ENCODE assay signal across 23 cellular contexts in genomic region chr12:117933545-117933944, GRCh38. TPM values are rescaled to one million over a fixed set of nuclear protein-coding genes. Genes with fewer than 3 reads are reported as not detected.
DNase-seq lines count a peak whose midpoint lies in the region; ATAC-seq and TF ChIP-seq lines count a peak whose summit lies in the region.
"Had no signal": no experiment of that assay in that cellular context is flagged by ENCODE, and none has a peak within 500 bp of the region (broad histone marks: within the 10 kb centered on the region; RNA-seq: fewer than 3 reads in every experiment).

No MANE protein-coding gene starts in this region.

- H3K27ac ChIP-seq in colonic mucosa = no peak overlapping the region
- H3K27ac ChIP-seq: A549; BLaER1 treated with 17β-estradiol and CSF1 and Interleukin-3, amounts not matched to agents 10 nM and 100 nM had no signal

- intact Hi-C loops in colonic mucosa (cut with DNase I) (no loop called here), mucosa of descending colon (cut with DNase I, micrococcal nuclease) (no loop called here), posterior vena cava (cut with DNase I) (no loop called here), natural killer cell (cut with micrococcal nuclease) (no loop called here)

- H3K9ac ChIP-seq in colonic mucosa (ENCODE audit: low read depth in 2 of 2, low read length in 2 of 2) = no peak overlapping the region
- H3K9ac ChIP-seq: BLaER1 treated with 17β-estradiol and CSF1 and Interleukin-3, amounts not matched to agents 10 nM and 100 nM had no signal

- H3K4me1 Mint-ChIP-seq in natural killer cell = no peaks in the 10 kb centered on the region
- no peaks in the 10 kb centered on the region for H3K4me1 Mint-ChIP-seq in activated CD8-positive, alpha-beta memory T cell treated with anti-CD3 and anti-CD28 coated beads, Interleukin-2, amount 10 ng/mL, durations not matched to agents 7 days and 5 days
- H3K4me1 Mint-ChIP-seq: CD14-positive monocyte; CD8-positive, alpha-beta memory T cell; GM23338; H9 had no signal

- ATAC-seq in mucosa of descending colon (peak; percentile 78), HG02852 (IDR thresholded peaks at IDR 0.05; ENCODE audit: unreplicated experiment) (no peak), natural killer cell (no peak)
- no peak for ATAC-seq in activated CD8-positive, alpha-beta memory T cell treated with anti-CD3 and anti-CD28 coated beads, Interleukin-2, amount 10 ng/mL, durations not matched to agents 7 days and 5 days
- ATAC-seq: A549, GM23338, HCT116 had no signal

- H3K9me3 Mint-ChIP-seq in natural killer cell = no peaks in the 10 kb centered on the region
- H3K9me3 Mint-ChIP-seq in activated CD8-positive, alpha-beta memory T cell treated with anti-CD3 and anti-CD28 coated beads, Interleukin-2, amount 10 ng/mL, durations not matched to agents 7 days and 5 days (ENCODE audit: low read depth) = no peaks in the 10 kb centered on the region
- H3K9me3 Mint-ChIP-seq: CD4-positive, alpha-beta T cell; GM23338; H9 had no signal

- no peak overlapping the region for H3K4me3 ChIP-seq in colonic mucosa
- no peak overlapping the region for H3K4me3 ChIP-seq in mucosa of descending colon
- H3K4me3 ChIP-seq: A549; BLaER1 treated with 17β-estradiol and CSF1 and Interleukin-3, amounts not matched to agents 10 nM and 100 nM; GM23338 had no signal

- TF ChIP-seq CTCF in colonic mucosa (IDR thresholded peaks at IDR 0.05) (no peak), mucosa of descending colon (IDR thresholded peaks at IDR 0.05) (no peak), natural killer cell (IDR thresholded peaks at IDR 0.05) (no peak)

- H3K4me1 ChIP-seq in colonic mucosa = peaks cover 6% of the 10 kb centered on the region
- H3K4me1 ChIP-seq in mucosa of descending colon (ENCODE audit: low read depth) = no peaks in the 10 kb centered on the region
- H3K4me1 ChIP-seq: BE2C had no signal

- H3K27me3 ChIP-seq in colonic mucosa = no peaks in the 10 kb centered on the region
- H3K27me3 ChIP-seq: BE2C; BLaER1 treated with 17β-estradiol and CSF1 and Interleukin-3, amounts not matched to agents 10 nM and 100 nM had no signal

- H3K9me3 ChIP-seq in colonic mucosa (no peaks in the 10 kb centered on the region), mucosa of descending colon (no peaks in the 10 kb centered on the region)
- H3K9me3 ChIP-seq: A549, BE2C had no signal

- no peaks in the 10 kb centered on the region for H3K36me3 ChIP-seq in colonic mucosa
- no peaks in the 10 kb centered on the region for H3K36me3 ChIP-seq in mucosa of descending colon (ENCODE audit: low read depth)
- H3K36me3 ChIP-seq: BE2C; BLaER1 treated with 17β-estradiol and CSF1 and Interleukin-3, amounts not matched to agents 10 nM and 100 nM had no signal

- CTCF ChIA-PET in activated CD8-positive, alpha-beta memory T cell treated with anti-CD3 and anti-CD28 coated beads, Interleukin-2, amount 10 ng/mL, durations not matched to agents 7 days and 5 days (lab: Charles Lee) = no interaction called here

- DNase-seq in colonic mucosa = peak; percentile 23
- DNase-seq in mucosa of descending colon = peak in 1 of 3 donors; percentile 24
- peak; percentile 37 for DNase-seq in posterior vena cava (ENCODE audit: low spot score)
- no peak for DNase-seq in natural killer cell
- DNase-seq in activated CD8-positive, alpha-beta memory T cell treated with anti-CD3 and anti-CD28 coated beads, Interleukin-2, amount 10 ng/mL, durations not matched to agents 7 days and 5 days = no peak
- DNase-seq: 8988T; ACHN; AML-193; BE2C; CD4-positive, alpha-beta T cell; CD8-positive, alpha-beta memory T cell; DMS 273 treated with DMSO at 0.1 percent for 48 hours; DMS53; DMS79 treated with DMSO at 0.1 percent for 48 hours; GF-D8; H9 had no signal

- H3K4me3 Mint-ChIP-seq in natural killer cell = no peak overlapping the region
- no peak overlapping the region for H3K4me3 Mint-ChIP-seq in activated CD8-positive, alpha-beta memory T cell treated with anti-CD3 and anti-CD28 coated beads, Interleukin-2, amount 10 ng/mL, durations not matched to agents 7 days and 5 days
- H3K4me3 Mint-ChIP-seq: CD14-positive monocyte; CD4-positive, alpha-beta T cell; CD8-positive, alpha-beta memory T cell; GM23338; H9 had no signal

- no peaks in the 10 kb centered on the region for H3K36me3 Mint-ChIP-seq in natural killer cell
- H3K36me3 Mint-ChIP-seq in activated CD8-positive, alpha-beta memory T cell treated with anti-CD3 and anti-CD28 coated beads, Interleukin-2, amount 10 ng/mL, durations not matched to agents 7 days and 5 days = no peaks in the 10 kb centered on the region
- H3K36me3 Mint-ChIP-seq: CD14-positive monocyte had no signal

- peaks cover 0 to 5% of the 10 kb centered on the region in 2 donors for H3K27me3 Mint-ChIP-seq in natural killer cell (ENCODE audit: low read depth in 2 of 2)
- H3K27me3 Mint-ChIP-seq in activated CD8-positive, alpha-beta memory T cell treated with anti-CD3 and anti-CD28 coated beads, Interleukin-2, amount 10 ng/mL, durations not matched to agents 7 days and 5 days = no peaks in the 10 kb centered on the region

- no peak overlapping the region for H3K27ac Mint-ChIP-seq in natural killer cell
- no peak overlapping the region for H3K27ac Mint-ChIP-seq in activated CD8-positive, alpha-beta memory T cell treated with anti-CD3 and anti-CD28 coated beads, Interleukin-2, amount 10 ng/mL, durations not matched to agents 7 days and 5 days
- H3K27ac Mint-ChIP-seq: CD14-positive monocyte; CD4-positive, alpha-beta T cell; CD8-positive, alpha-beta memory T cell; GM23338; H9 had no signal

RNA-seq across cellular contexts. Expression of gene KSR2, which starts 35.2 kb away (rescaled TPM):
- 1 to 10 TPM; 1.2 to 1.3 TPM for total RNA-seq in colonic mucosa
- total RNA-seq in mucosa of descending colon = 1 to 10 TPM; 1.4 to 2.8 (median 2.5) TPM
- total RNA-seq in posterior vena cava = under 1 TPM in 1 of 2 donors, not detected in 1; 0.05 TPM
- total RNA-seq in natural killer cell = not detected
- not detected for total RNA-seq in activated CD8-positive, alpha-beta memory T cell treated with anti-CD3 and anti-CD28 coated beads, Interleukin-2, amount 10 ng/mL, durations not matched to agents 7 days and 5 days
- total RNA-seq: G401 had no signal

Comparison
In these comparisons a context has a peak if more than half of its experiments do, and no peak if none do; other contexts are left out.
1. DNase-seq: peak in colonic mucosa (single experiment) and posterior vena cava (single experiment); none in natural killer cell (single experiment) and activated CD8-positive, alpha-beta memory T cell treated with anti-CD3 and anti-CD28 coated beads, Interleukin-2, amount 10 ng/mL, durations not matched to agents 7 days and 5 days (single experiment).